24 cellular contexts compared by ENCODE assay signal in the genomic region with DNA sequence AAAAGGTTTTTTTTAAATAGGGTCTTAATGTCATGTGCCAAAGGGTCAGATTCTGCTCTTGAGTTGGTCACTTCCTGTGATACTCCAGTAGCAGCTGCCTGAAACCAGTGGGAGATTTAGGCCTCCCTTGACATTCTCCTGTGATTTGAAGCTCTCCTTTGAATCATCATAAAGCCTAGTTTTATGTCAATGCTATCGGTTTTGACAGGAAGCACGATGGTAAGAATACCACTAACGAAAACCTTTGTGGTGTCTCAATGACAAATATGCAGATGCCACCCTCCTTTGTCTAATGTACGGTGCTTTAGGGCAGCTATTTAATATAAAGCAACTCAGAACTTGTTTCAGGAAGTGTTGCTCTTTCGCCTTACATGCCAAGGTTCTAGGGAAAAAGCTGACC. TPM values are rescaled to one million over a fixed set of nuclear protein-coding genes. Genes with fewer than 3 reads are reported as not detected.
A peak's percentile ranks its signal among the peaks of the same experiment; 100 is the strongest.
DNase-seq lines count a peak whose midpoint lies in the region; ATAC-seq, FAIRE-seq and TF ChIP-seq lines count a peak whose summit lies in the region.
"Had no signal": no experiment of that assay in that cellular context is flagged by ENCODE, and none has a peak within 500 bp of the region (broad histone marks: within the 10 kb centered on the region; RNA-seq: fewer than 3 reads in every experiment).

No MANE protein-coding gene starts in this region.

- TF ChIP-seq EP300 in K562 (IDR thresholded peaks at IDR 0.05; ENCODE audit: low read length) = no peak

- TF ChIP-seq CTCF in K562 (IDR thresholded peaks at IDR 0.05 in 2 of 3, conservative IDR thresholded peaks at IDR 0.05 in 1 of 3; ENCODE audit: insufficient read depth in 2 of 3, low read depth in 1 of 3, low read length in 3 of 3) (no peak), endodermal cell (conservative IDR thresholded peaks at IDR 0.05) (no peak), GM10266 (IDR thresholded peaks at IDR 0.05; ENCODE audit: control insufficient read depth, insufficient read depth, low read depth, missing control alignments) (no peak)

- ATAC-seq in T-cell (replicated peaks in 1 of 4) (peak; percentile 76 to 92 (median 91)), K562 (no peak), GM19351 (IDR thresholded peaks at IDR 0.05; ENCODE audit: unreplicated experiment) (no peak)
- ATAC-seq in stimulated activated effector memory CD8-positive, alpha-beta T cell treated with anti-CD3 and anti-CD28 coated beads, Interleukin-12 subunit alpha, Interleukin-12 subunit beta, amount 100 ng/mL, for 72 hours = peak; percentile 92
- ATAC-seq: left colon had no signal

- H3K27me3 ChIP-seq in K562 (ENCODE audit: control insufficient read depth in 2 of 2, insufficient read depth in 2 of 2, low read length in 2 of 2) (no peaks in the 10 kb centered on the region), endodermal cell (ENCODE audit: control insufficient read depth, insufficient read depth, low read length, poor library complexity, severe bottlenecking) (no peaks in the 10 kb centered on the region)
- H3K27me3 ChIP-seq: brain microvascular endothelial cell, stomach, transverse colon had no signal

- peak overlapping the region; percentile 30 to 62 for H3K27ac Mint-ChIP-seq in T-cell
- H3K27ac Mint-ChIP-seq in stimulated activated effector memory CD8-positive, alpha-beta T cell treated with anti-CD3 and anti-CD28 coated beads, Interleukin-12 subunit alpha, Interleukin-12 subunit beta, amount 100 ng/mL, for 72 hours = no peak overlapping the region
- H3K27ac Mint-ChIP-seq in endodermal cell = no peak overlapping the region

- 94% methylated on average over 5 of the region's 5 CpGs for WGBS in K562 (ENCODE audit: insufficient coverage, low coverage, missing lambda C conversion rate)
- 94 to 97% methylated on average over 4 to 5 of the region's 5 CpGs for WGBS in endodermal cell (ENCODE audit: insufficient coverage in 1 of 2, insufficient read length in 1 of 2), 2 experiments

- peak; percentile 65 for FAIRE-seq in K562 (lab: Jason Lieb, UNC)
- FAIRE-seq: GM12892, GM19239 had no signal

- H3K36me3 ChIP-seq in K562 (ENCODE audit: control insufficient read depth, insufficient read depth, low read length) (peaks cover 82% of the 10 kb centered on the region), endodermal cell (ENCODE audit: control insufficient read depth, insufficient read depth, low read length) (peaks cover 95% of the 10 kb centered on the region)

- H3K9me3 Mint-ChIP-seq in T-cell (no peaks in the 10 kb centered on the region), endodermal cell (no peaks in the 10 kb centered on the region)
- no peaks in the 10 kb centered on the region for H3K9me3 Mint-ChIP-seq in stimulated activated effector memory CD8-positive, alpha-beta T cell treated with anti-CD3 and anti-CD28 coated beads, Interleukin-12 subunit alpha, Interleukin-12 subunit beta, amount 100 ng/mL, for 72 hours
- H3K9me3 Mint-ChIP-seq: nephron progenitor cell had no signal

- intact Hi-C loops in K562 (cut with micrococcal nuclease) = no loop called here

- no peak overlapping the region for H3K27ac ChIP-seq in K562 (ENCODE audit: extremely low read depth, low read depth, low read length)
- H3K27ac ChIP-seq in endodermal cell (ENCODE audit: low read depth, low read length) = no peak overlapping the region
- H3K27ac ChIP-seq: brain microvascular endothelial cell, stomach, transverse colon, WERI-Rb-1 had no signal

- H3K4me1 Mint-ChIP-seq in T-cell (peaks cover 34 to 42% (median 36%) of the 10 kb centered on the region in 3 donors), endodermal cell (no peaks in the 10 kb centered on the region)
- peaks cover 41% of the 10 kb centered on the region for H3K4me1 Mint-ChIP-seq in stimulated activated effector memory CD8-positive, alpha-beta T cell treated with anti-CD3 and anti-CD28 coated beads, Interleukin-12 subunit alpha, Interleukin-12 subunit beta, amount 100 ng/mL, for 72 hours

- H3K4me1 ChIP-seq in K562 (replicated peaks in 1 of 2; ENCODE audit: control insufficient read depth in 2 of 2, insufficient read depth in 2 of 2, low read length in 2 of 2) (no peaks in the 10 kb centered on the region), endodermal cell (ENCODE audit: control insufficient read depth, insufficient read depth, low read length) (no peaks in the 10 kb centered on the region)
- H3K4me1 ChIP-seq: stomach, transverse colon had no signal

- H3K4me3 Mint-ChIP-seq in T-cell (peak overlapping the region in 1 of 3 donors; percentile 18), endodermal cell (no peak overlapping the region)
- no peak overlapping the region for H3K4me3 Mint-ChIP-seq in stimulated activated effector memory CD8-positive, alpha-beta T cell treated with anti-CD3 and anti-CD28 coated beads, Interleukin-12 subunit alpha, Interleukin-12 subunit beta, amount 100 ng/mL, for 72 hours
- H3K4me3 Mint-ChIP-seq: nephron progenitor cell had no signal

- no peaks in the 10 kb centered on the region for H3K27me3 Mint-ChIP-seq in T-cell
- no peaks in the 10 kb centered on the region for H3K27me3 Mint-ChIP-seq in endodermal cell (ENCODE audit: insufficient read depth)

- in situ Hi-C loops in K562 (cut with MboI) = no loop called here

- no peak for TF ChIP-seq RAD21 in K562 (CRISPR knock-in tag; conservative IDR thresholded peaks at IDR 0.05 in 1 of 2, IDR thresholded peaks at IDR 0.05 in 1 of 2)

- no peak for TF ChIP-seq POLR2A in K562 (conservative IDR thresholded peaks at IDR 0.05)

- H3K36me3 Mint-ChIP-seq in T-cell = peaks cover 41% of the 10 kb centered on the region
- H3K36me3 Mint-ChIP-seq in stimulated activated effector memory CD8-positive, alpha-beta T cell treated with anti-CD3 and anti-CD28 coated beads, Interleukin-12 subunit alpha, Interleukin-12 subunit beta, amount 100 ng/mL, for 72 hours = peaks cover 59% of the 10 kb centered on the region
- peaks cover 65% of the 10 kb centered on the region for H3K36me3 Mint-ChIP-seq in endodermal cell (ENCODE audit: low read depth)

- no peaks in the 10 kb centered on the region for H4K20me1 ChIP-seq in K562 (replicated peaks; ENCODE audit: control insufficient read depth, insufficient read depth, low read length)

- no peaks in the 10 kb centered on the region for H3K79me2 ChIP-seq in K562 (ENCODE audit: control insufficient read depth, insufficient read depth, low read length)

- peak; percentile 4 for DNase-seq in activated naive CD4-positive, alpha-beta T cell treated with Interleukin-2 at 50 U/mL for 16 hours
- DNase-seq in activated naive CD4-positive, alpha-beta T cell treated with anti-CD3 and anti-CD28 coated beads, Interleukin-2, amount 50 U/mL, for 16 hours = no peak
- no peak for DNase-seq in T-cell
- no peak for DNase-seq in K562 (ENCODE audit: extremely low read depth in 1 of 4, low spot score in 3 of 4)
- peak in 1 of 2 donors; percentile 61 for DNase-seq in stimulated activated effector memory CD8-positive, alpha-beta T cell treated with anti-CD3 and anti-CD28 coated beads, Interleukin-12 subunit alpha, Interleukin-12 subunit beta, amount 100 ng/mL, for 72 hours (ENCODE audit: low spot score in 2 of 2)
- no peak for DNase-seq in endodermal cell
- DNase-seq in GM10266 (ENCODE audit: extremely low spot score) = no peak
- DNase-seq: brain microvascular endothelial cell, cortex of kidney, KBM-7, left colon, mesenchymal stem cell, MV-4-11, NCI-H187, NCI-H226, NCI-H774, nephron progenitor cell, SHP77, stomach, transverse colon, WERI-Rb-1 had no signal

- CTCF ChIA-PET in T-cell (lab: Charles Lee) = interaction anchor here (0.5 to 1.9 kb wide), 6 partner anchors 12 to 1137 kb away, joined by 3 to 7 read pairs (median 3); no protein-coding TSS in a partner anchor
- CTCF ChIA-PET in K562 (lab: Yijun Ruan, JAX; ENCODE audit: low intra/inter-chr PET ratio) = no interaction called here

- POLR2A ChIA-PET in T-cell (lab: Charles Lee) (interaction anchor here (0.6 to 1.2 kb wide), 3 partner anchors 18 to 80 kb away, joined by 3 read pairs; no protein-coding TSS in a partner anchor), K562 (lab: Yijun Ruan, JAX) (no interaction called here)

- BruUV-seq in K562 (replicated peaks; lab: Mats Ljungman, UMichigan) = no TSS peak

- H2AFZ ChIP-seq in K562 (ENCODE audit: low read depth, low read length) = no peak overlapping the region

- no peak overlapping the region for H3K4me3 ChIP-seq in K562
- no peak overlapping the region for H3K4me3 ChIP-seq in endodermal cell (ENCODE audit: low read length)
- H3K4me3 ChIP-seq: stomach, transverse colon had no signal

- H3K9ac ChIP-seq in K562 (ENCODE audit: insufficient read depth in 1 of 2, low read depth in 2 of 2, low read length in 2 of 2) = no peak overlapping the region
- no peak overlapping the region for H3K9ac ChIP-seq in endodermal cell (ENCODE audit: extremely low read depth, low read length, poor library complexity, severe bottlenecking)

- H3K9me3 ChIP-seq in K562 (replicated peaks; ENCODE audit: control insufficient read depth, insufficient read depth, low read depth, low read length) (no peaks in the 10 kb centered on the region), endodermal cell (ENCODE audit: control insufficient read depth, low read length) (no peaks in the 10 kb centered on the region)
- H3K9me3 ChIP-seq: stomach, transverse colon had no signal

- H3K9me1 ChIP-seq in K562 (ENCODE audit: control insufficient read depth, insufficient read depth, low read length) = no peaks in the 10 kb centered on the region

- no peak overlapping the region for H3K4me2 ChIP-seq in K562 (ENCODE audit: insufficient read depth, low read length)

TF ChIP-seq in K562, 482 proteins besides CTCF, POLR2A, EP300 and RAD21 (continues in another document):
- no peak for TF ChIP-seq MEIS2 (IDR thresholded peaks at IDR 0.05; ENCODE audit: partially characterized antibody)

RNA-seq across cellular contexts. Expression of a gene that starts 44.2 kb away (rescaled TPM):
- total RNA-seq in T-cell (100 to 1,000 TPM; 229 to 359 (median 256) TPM), K562 (2014; rRNA removed) (49.8 and 63.9 TPM in 2 replicates), K562 (2014; rRNA removed; fragmentation: Illumina TruSeq; extraction: Trizol) (103 and 111 TPM in 2 replicates), K562 (2015; rRNA removed; fragmentation: Illumina TruSeq; extraction: Trizol) (96.4 and 98.5 TPM in 2 replicates), K562 (2021) (150 and 158 TPM in 2 replicates), endodermal cell (100 to 1,000 TPM; 283 to 302 TPM)
- 61.5 and 108 TPM in 2 replicates for total RNA-seq in K562 (2011; cell fraction: chromatin; rRNA removed; ENCODE audit: low replicate concordance)
- total RNA-seq in K562 (2011; cell fraction: nucleolus; rRNA removed) = 59.0 and 66.8 TPM in 2 replicates
- 81.6 and 117 TPM in 2 replicates for total RNA-seq in K562 (2011; cell fraction: nucleoplasm; rRNA removed)
- polyA plus RNA-seq in K562 (2011; rRNA removed) (131 and 145 TPM in 2 replicates), K562 (2014; fragmentation: Illumina TruSeq; extraction: Trizol) (155 and 159 TPM in 2 replicates), K562 (2014; fragmentation: Nextera tagmentation; extraction: Ambion mirVana) (10 to 100 TPM; 43.3 to 60.2 TPM), K562 (2014; rRNA removed) (56.9 and 59.3 TPM in 2 replicates)
- polyA plus RNA-seq in K562 (2011; cell fraction: cytosol; rRNA removed) = 69.6 and 115 TPM in 2 replicates
- polyA plus RNA-seq in K562 (2011; cell fraction: nucleus; rRNA removed) = 40.9 and 50.4 TPM in 2 replicates
- 173 and 178 TPM in 2 replicates for polyA plus RNA-seq in K562 (2012)
- polyA minus RNA-seq in K562 (2011; rRNA and poly(A)+ RNA removed) = 398 and 462 TPM in 2 replicates
- polyA minus RNA-seq in K562 (2011; cell fraction: cytosol; rRNA and poly(A)+ RNA removed) = 192 and 200 TPM in 2 replicates
- 31.0 and 74.8 TPM in 2 replicates for polyA minus RNA-seq in K562 (2011; cell fraction: nucleus; rRNA and poly(A)+ RNA removed)
- 351 TPM for polyA plus RNA-seq in endodermal cell (2013, experiment 1 of 2)
- 330 TPM for polyA plus RNA-seq in endodermal cell (2013, experiment 2 of 2)

Comparison
In these comparisons a context has a peak if more than half of its experiments do, and no peak if none do; other contexts are left out.
1. ATAC-seq: peak in T-cell (4 of 4) and stimulated activated effector memory CD8-positive, alpha-beta T cell treated with anti-CD3 and anti-CD28 coated beads, Interleukin-12 subunit alpha, Interleukin-12 subunit beta, amount 100 ng/mL, for 72 hours (single experiment); none in K562 (single experiment) and GM19351 (single experiment).
2. H3K27ac Mint-ChIP-seq: peak in T-cell (2 of 2); none in stimulated activated effector memory CD8-positive, alpha-beta T cell treated with anti-CD3 and anti-CD28 coated beads, Interleukin-12 subunit alpha, Interleukin-12 subunit beta, amount 100 ng/mL, for 72 hours (single experiment) and endodermal cell (single experiment).